ENCODE assay signal across 28 cellular contexts in genomic region chr13:94174009-94174408, GRCh38.
"Had no signal": no experiment of that assay in that cellular context is flagged by ENCODE, and none has a peak within 500 bp of the region (broad histone marks: within the 10 kb centered on the region; RNA-seq: fewer than 3 reads in every experiment).

No MANE protein-coding gene starts in this region.

- H2AFZ ChIP-seq: hepatocyte, neural progenitor cell had no signal

- H3K4me3 Mint-ChIP-seq: naive B cell; natural killer cell; nephron progenitor cell; neural progenitor cell; stimulated activated memory B cell treated with anti-CD40 and anti-IgM and Interleukin-4, amounts not matched to agents 10 μg/mL and 1 μg/mL and 100 μg/mL, for 72 hours; stimulated activated naive CD8-positive, alpha-beta T cell treated with anti-CD3 and anti-CD28 coated beads, Interleukin-15, amount 100 ng/mL, for 72 hours; type B pancreatic cell had no signal

- H3K27me3 Mint-ChIP-seq: progenitor cell of endocrine pancreas; stimulated activated memory B cell treated with anti-CD40 and anti-IgM and Interleukin-4, amounts not matched to agents 10 μg/mL and 1 μg/mL and 100 μg/mL, for 72 hours; type B pancreatic cell had no signal

- H3K9me3 Mint-ChIP-seq: natural killer cell; nephron progenitor cell; neural progenitor cell; stimulated activated memory B cell treated with anti-CD40 and anti-IgM and Interleukin-4, amounts not matched to agents 10 μg/mL and 1 μg/mL and 100 μg/mL, for 72 hours; stimulated activated naive CD8-positive, alpha-beta T cell treated with anti-CD3 and anti-CD28 coated beads, Interleukin-15, amount 100 ng/mL, for 72 hours had no signal

- H3K4me3 ChIP-seq: heart right ventricle, hepatocyte, lower lobe of right lung, neural progenitor cell, ovary, right atrium auricular region, tibial nerve, uterus had no signal

- H3K79me2 ChIP-seq: hepatocyte had no signal

- H3K4me1 ChIP-seq: lower lobe of right lung, uterus had no signal

- H3K4me2 ChIP-seq: hepatocyte, neural progenitor cell had no signal

- DNase-seq: heart right ventricle; islet precursor cell; left ventricle myocardium superior; lower lobe of right lung; mammary epithelial cell; naive B cell; natural killer cell; nephron progenitor cell; occipital lobe; ovary; small intestine; stimulated activated CD4-positive, alpha-beta T cell treated with anti-CD3 and anti-CD28 coated beads, Interleukin-1b, Interleukin-23, amount 100 ng/mL, for 48 hours; stimulated activated CD4-positive, alpha-beta T cell treated with anti-CD3 and anti-CD28 coated beads, Interleukin-2, amount 100 ng/mL, for 48 hours; stimulated activated CD4-positive, alpha-beta T cell treated with anti-CD3 and anti-CD28 coated beads, Interleukin-4, amount 100 ng/mL, for 4 hours; stimulated activated CD8-positive, alpha-beta memory T cell treated with anti-CD3 and anti-CD28 coated beads, Interleukin-4, amount 100 ng/mL, for 48 hours; stimulated activated naive CD4-positive, alpha-beta T cell treated with Interleukin-2 at 50 U/mL for 16 hours; stimulated activated naive CD8-positive, alpha-beta T cell treated with anti-CD3 and anti-CD28 coated beads, Interleukin-15, amount 100 ng/mL, for 72 hours; substantia nigra; uterus had no signal

- H3K36me3 ChIP-seq: heart right ventricle, lower lobe of right lung, neural progenitor cell, neutrophil, ovary, right atrium auricular region, tibial nerve, uterus had no signal

- H3K27ac Mint-ChIP-seq: naive B cell; natural killer cell; nephron progenitor cell; neural progenitor cell; progenitor cell of endocrine pancreas; stimulated activated memory B cell treated with anti-CD40 and anti-IgM and Interleukin-4, amounts not matched to agents 10 μg/mL and 1 μg/mL and 100 μg/mL, for 72 hours; stimulated activated naive CD8-positive, alpha-beta T cell treated with anti-CD3 and anti-CD28 coated beads, Interleukin-15, amount 100 ng/mL, for 72 hours; type B pancreatic cell had no signal

- H3K36me3 Mint-ChIP-seq: naive B cell; natural killer cell; neural progenitor cell; stimulated activated memory B cell treated with anti-CD40 and anti-IgM and Interleukin-4, amounts not matched to agents 10 μg/mL and 1 μg/mL and 100 μg/mL, for 72 hours; type B pancreatic cell had no signal

- H3K27ac ChIP-seq: heart right ventricle, hepatocyte, lower lobe of right lung, neural progenitor cell, neutrophil, ovary, right atrium auricular region, tibial nerve, uterus had no signal

- H3K9ac ChIP-seq: neural progenitor cell had no signal

- H3K9me3 ChIP-seq: heart right ventricle, lower lobe of right lung, neutrophil, ovary, right atrium auricular region, tibial nerve, uterus had no signal

- H3K27me3 ChIP-seq: heart right ventricle, hepatocyte, neural progenitor cell, neutrophil, ovary, right atrium auricular region, tibial nerve, uterus had no signal

- ATAC-seq: heart right ventricle; left ventricle myocardium superior; lower lobe of right lung; natural killer cell; sciatic nerve; stimulated activated memory B cell treated with anti-CD40 and anti-IgM and Interleukin-4, amounts not matched to agents 10 μg/mL and 1 μg/mL and 100 μg/mL, for 72 hours; stimulated activated naive CD8-positive, alpha-beta T cell treated with anti-CD3 and anti-CD28 coated beads, Interleukin-15, amount 100 ng/mL, for 72 hours had no signal

- H3K4me1 Mint-ChIP-seq: nephron progenitor cell; stimulated activated memory B cell treated with anti-CD40 and anti-IgM and Interleukin-4, amounts not matched to agents 10 μg/mL and 1 μg/mL and 100 μg/mL, for 72 hours had no signal
